In genomic region chr1:228091084-228091483, GRCh38 we compare ENCODE assay signal across 13 cellular contexts. TPM values are rescaled to one million over a fixed set of nuclear protein-coding genes. Genes with fewer than 3 reads are reported as not detected.
DNase-seq lines count a peak whose midpoint lies in the region; ATAC-seq and TF ChIP-seq lines count a peak whose summit lies in the region.
"Had no signal": no experiment of that assay in that cellular context is flagged by ENCODE, and none has a peak within 500 bp of the region (broad histone marks: within the 10 kb centered on the region; RNA-seq: fewer than 3 reads in every experiment).

No MANE protein-coding gene starts in this region.

- peak overlapping the region; percentile 99 for H3K27ac Mint-ChIP-seq in CD4-positive, alpha-beta T cell
- H3K27ac Mint-ChIP-seq in HFFc6 (peak overlapping the region; percentile 67), chondrocyte (ENCODE audit: unreplicated experiment) (peak overlapping the region; percentile 54), neural crest cell (ENCODE audit: unreplicated experiment) (no peak overlapping the region)
- H3K27ac Mint-ChIP-seq: T-helper 1 cell treated with Interleukin-12 subunit alpha and Interleukin-12 subunit beta and Interleukin-4 antibody, amounts not matched to agents 30 μg/mL and 1 μg/mL, for 36 hours had no signal

- no peak for ATAC-seq in CD4-positive, alpha-beta T cell (ENCODE audit: poor library complexity)
- ATAC-seq in GM18909 (IDR thresholded peaks at IDR 0.05; ENCODE audit: poor library complexity, unreplicated experiment) = no peak
- no peak for ATAC-seq in GM21447 (IDR thresholded peaks at IDR 0.05; ENCODE audit: unreplicated experiment)

- no peak for TF ChIP-seq CTCF in CD4-positive, alpha-beta T cell (IDR thresholded peaks at IDR 0.05)
- TF ChIP-seq CTCF in HFFc6 (IDR thresholded peaks at IDR 0.05) = no peak
- TF ChIP-seq CTCF in chondrocyte (IDR thresholded peaks at IDR 0.05) = no peak
- TF ChIP-seq CTCF in neural crest cell (conservative IDR thresholded peaks at IDR 0.05) = no peak

- H3K4me1 Mint-ChIP-seq in CD4-positive, alpha-beta T cell (ENCODE audit: low read depth) = peaks cover 90% of the 10 kb centered on the region
- H3K4me1 Mint-ChIP-seq in HFFc6 (ENCODE audit: low read depth) (peaks cover 86% of the 10 kb centered on the region), chondrocyte (ENCODE audit: low read depth) (peaks cover 73% of the 10 kb centered on the region), neural crest cell (peaks cover 46% of the 10 kb centered on the region)

- no peak for DNase-seq in CD4-positive, alpha-beta T cell
- DNase-seq in HFFc6 (no peak), chondrocyte (ENCODE audit: low spot score) (peak; percentile 13), neural crest cell (ENCODE audit: low read depth, low spot score) (no peak), GF-D8 (lab: John Stamatoyannopoulos, UW) (no peak)
- DNase-seq: central memory CD4-positive, alpha-beta T cell; NCI-H1930; NCI-H82; stimulated activated CD4-positive, alpha-beta T cell treated with anti-CD3 and anti-CD28 coated beads, Interleukin-4, amount 100 ng/mL, for 24 hours had no signal

- H3K27me3 ChIP-seq in CD4-positive, alpha-beta T cell (ENCODE audit: control insufficient read depth, insufficient read depth, low read length) = no peaks in the 10 kb centered on the region
- H3K27me3 ChIP-seq: uterus had no signal

- H3K4me3 Mint-ChIP-seq in CD4-positive, alpha-beta T cell = peak overlapping the region; percentile 59
- H3K4me3 Mint-ChIP-seq in HFFc6 = peak overlapping the region; percentile 20; the same call in 1 of the 2 replicates
- H3K4me3 Mint-ChIP-seq in chondrocyte (ENCODE audit: unreplicated experiment) = no peak overlapping the region
- H3K4me3 Mint-ChIP-seq in neural crest cell = peak overlapping the region; percentile 26
- H3K4me3 Mint-ChIP-seq: T-helper 1 cell treated with Interleukin-12 subunit alpha and Interleukin-12 subunit beta and Interleukin-4 antibody, amounts not matched to agents 30 μg/mL and 1 μg/mL, for 36 hours had no signal

- H3K9me3 ChIP-seq in CD4-positive, alpha-beta T cell (ENCODE audit: control insufficient read depth, low read length) = peaks cover 7% of the 10 kb centered on the region

- peaks cover 5% of the 10 kb centered on the region for H3K9me3 Mint-ChIP-seq in CD4-positive, alpha-beta T cell
- H3K9me3 Mint-ChIP-seq in HFFc6 (peaks cover 18% of the 10 kb centered on the region), chondrocyte (ENCODE audit: low read depth) (peaks cover 7% of the 10 kb centered on the region), neural crest cell (peaks cover 11% of the 10 kb centered on the region)

- CTCF ChIA-PET in CD4-positive, alpha-beta T cell (lab: Charles Lee) = interaction anchor here (1.2 kb wide), 1 partner anchor 9 kb away, joined by 3 read pairs; no protein-coding TSS in a partner anchor

- no peaks in the 10 kb centered on the region for H3K27me3 Mint-ChIP-seq in CD4-positive, alpha-beta T cell
- H3K27me3 Mint-ChIP-seq in HFFc6 (ENCODE audit: insufficient read depth) = peaks cover 4% of the 10 kb centered on the region
- H3K27me3 Mint-ChIP-seq in chondrocyte (ENCODE audit: low read depth) = no peaks in the 10 kb centered on the region
- H3K27me3 Mint-ChIP-seq in neural crest cell (ENCODE audit: low read depth) = no peaks in the 10 kb centered on the region

- POLR2A ChIA-PET in CD4-positive, alpha-beta T cell (lab: Charles Lee) = interaction anchor here (1.0 to 2.4 kb wide), 4 partner anchors 8 to 396 kb away, joined by 4 to 20 read pairs (median 4); partner anchors contain the start of genes ARF1 and RNF187

- H3K36me3 Mint-ChIP-seq in CD4-positive, alpha-beta T cell (ENCODE audit: low read depth) = peaks cover 76% of the 10 kb centered on the region
- H3K36me3 Mint-ChIP-seq in HFFc6 (ENCODE audit: low read depth) (peaks cover 60% of the 10 kb centered on the region), chondrocyte (ENCODE audit: low read depth) (peaks cover 12% of the 10 kb centered on the region), neural crest cell (ENCODE audit: low read depth) (peaks cover 34% of the 10 kb centered on the region)

- intact Hi-C loops in CD4-positive, alpha-beta T cell (cut with DNase I, micrococcal nuclease) = no loop called here

- no peak overlapping the region for H3K27ac ChIP-seq in CD4-positive, alpha-beta T cell (ENCODE audit: low read depth, low read length)
- H3K27ac ChIP-seq: uterus had no signal

RNA-seq across cellular contexts. Expression of gene ARF1, which starts 8.6 kb away (rescaled TPM):
- total RNA-seq in CD4-positive, alpha-beta T cell = 100 to 1,000 TPM; 318 to 322 TPM
- total RNA-seq in HFFc6 (2021; fragmentation: NEBNext Ultra II Directional; extraction: Animal tissue kit (Norgen Biotek cat#: 25700)) = 100 to 1,000 TPM; 578 to 615 (median 590) TPM
- total RNA-seq in chondrocyte (339 to 392 TPM (median 351 TPM) in 3 replicates), neural crest cell (237 and 240 TPM in 2 replicates)

RNA-seq across cellular contexts. Expression of gene C1orf35, which starts 12.0 kb away (rescaled TPM):
- total RNA-seq in CD4-positive, alpha-beta T cell = 10 to 100 TPM; 36.6 to 40.3 TPM
- 10 to 100 TPM; 10.4 to 17.2 (median 12.5) TPM for total RNA-seq in HFFc6 (2021; fragmentation: NEBNext Ultra II Directional; extraction: Animal tissue kit (Norgen Biotek cat#: 25700))
- total RNA-seq in chondrocyte (12.9 to 15.1 TPM (median 13.3 TPM) in 3 replicates), neural crest cell (29.1 and 29.7 TPM in 2 replicates)

RNA-seq across cellular contexts. Expression of gene MRPL55, which starts 18.0 kb away (rescaled TPM):
- total RNA-seq in CD4-positive, alpha-beta T cell = 100 to 1,000 TPM; 120 to 128 TPM
- total RNA-seq in HFFc6 (2021; fragmentation: NEBNext Ultra II Directional; extraction: Animal tissue kit (Norgen Biotek cat#: 25700)) = 10 to 100 TPM; 48.3 to 55.4 (median 49.6) TPM
- total RNA-seq in chondrocyte (45.4 to 75.6 TPM (median 48.6 TPM) in 3 replicates), neural crest cell (61.9 and 67.3 TPM in 2 replicates)

RNA-seq across cellular contexts. Expression of gene GUK1, which starts 49.0 kb away (rescaled TPM):
- 100 to 1,000 TPM; 373 to 378 TPM for total RNA-seq in CD4-positive, alpha-beta T cell
- total RNA-seq in HFFc6 (2021; fragmentation: NEBNext Ultra II Directional; extraction: Animal tissue kit (Norgen Biotek cat#: 25700)) = 100 to 1,000 TPM; 215 to 313 (median 247) TPM
- 155 to 196 TPM (median 189 TPM) in 3 replicates for total RNA-seq in chondrocyte
- 114 and 115 TPM in 2 replicates for total RNA-seq in neural crest cell

RNA-seq across cellular contexts. Expression of gene GJC2, which starts 58.6 kb away (rescaled TPM):
- total RNA-seq in CD4-positive, alpha-beta T cell = 1 to 10 TPM; 2.1 to 2.4 TPM
- 1 to 10 TPM; 1.1 to 2.3 (median 1.2) TPM for total RNA-seq in HFFc6 (2021; fragmentation: NEBNext Ultra II Directional; extraction: Animal tissue kit (Norgen Biotek cat#: 25700))
- total RNA-seq in chondrocyte (1.5 to 2.0 TPM (median 1.8 TPM) in 3 replicates), neural crest cell (0.65 and 0.68 TPM in 2 replicates)
